In the genomic region with DNA sequence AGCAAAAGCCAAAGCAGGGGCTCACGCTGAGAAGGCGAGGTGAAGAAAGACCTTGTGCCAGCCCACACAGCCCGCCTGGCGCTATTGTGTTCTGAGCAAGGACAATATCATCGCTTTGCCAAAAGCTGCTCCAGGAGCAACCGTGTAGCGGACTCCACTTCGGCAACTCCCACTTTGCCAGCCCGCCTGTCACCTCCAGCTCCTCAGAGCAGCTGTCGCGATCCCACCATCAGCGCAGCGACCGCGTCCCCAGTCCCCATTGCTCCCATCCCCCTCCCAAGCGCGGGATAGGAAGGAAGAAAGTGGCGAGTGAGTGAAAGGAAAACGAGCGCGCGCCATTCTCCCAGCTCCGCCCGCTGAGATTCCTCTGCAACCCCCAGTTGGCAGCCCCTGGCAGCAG, we compare ENCODE assay signal across 8 cellular contexts. TPM values are rescaled to one million over a fixed set of nuclear protein-coding genes. Genes with fewer than 3 reads are reported as not detected.
A peak's percentile ranks its signal among the peaks of the same experiment; 100 is the strongest.
DNase-seq lines count a peak whose midpoint lies in the region; ATAC-seq and TF ChIP-seq lines count a peak whose summit lies in the region.

No MANE protein-coding gene starts in this region.

- no peaks in the 10 kb centered on the region for H3K27me3 ChIP-seq in cardiac muscle cell
- no peaks in the 10 kb centered on the region for H3K27me3 ChIP-seq in osteoblast (ENCODE audit: insufficient read depth, low read length)

- H3K4me3 ChIP-seq in cardiac muscle cell (peak overlapping the region; percentile 57), osteoblast (ENCODE audit: insufficient read depth, low read length) (peak overlapping the region; percentile 74)

- CTCF ChIA-PET in activated naive CD4-positive, alpha-beta T cell treated with anti-CD3 and anti-CD28 coated beads, Interleukin-2, amount 10 ng/mL, durations not matched to agents 7 days and 5 days (lab: Charles Lee), result interaction anchor here (1.2 kb wide), 1 partner anchor 126 kb away, joined by 3 read pairs; no protein-coding TSS in a partner anchor

- peaks cover 25% of the 10 kb centered on the region for H3K36me3 Mint-ChIP-seq in activated naive CD4-positive, alpha-beta T cell treated with anti-CD3 and anti-CD28 coated beads, Interleukin-2, amount 10 ng/mL, durations not matched to agents 7 days and 5 days

- peaks cover 18% of the 10 kb centered on the region for H3K9me3 Mint-ChIP-seq in activated naive CD4-positive, alpha-beta T cell treated with anti-CD3 and anti-CD28 coated beads, Interleukin-2, amount 10 ng/mL, durations not matched to agents 7 days and 5 days

- H3K79me2 ChIP-seq in osteoblast (ENCODE audit: insufficient read depth, low read length), result no peaks in the 10 kb centered on the region

- H3K27me3 Mint-ChIP-seq in activated naive CD4-positive, alpha-beta T cell treated with anti-CD3 and anti-CD28 coated beads, Interleukin-2, amount 10 ng/mL, durations not matched to agents 7 days and 5 days, result no peaks in the 10 kb centered on the region

- ATAC-seq in GM18858 (IDR thresholded peaks at IDR 0.05; ENCODE audit: unreplicated experiment) (no peak), GM21526 (IDR thresholded peaks at IDR 0.05; ENCODE audit: low FRiP score, unreplicated experiment) (no peak)

- H3K9me3 ChIP-seq in cardiac muscle cell (ENCODE audit: low read depth) (no peaks in the 10 kb centered on the region), osteoblast (ENCODE audit: low read depth, low read length) (peaks cover 5% of the 10 kb centered on the region)

- peak overlapping the region; percentile 86 for H3K4me2 ChIP-seq in osteoblast (ENCODE audit: insufficient read depth, low read length)

- peaks cover 33% of the 10 kb centered on the region for H3K4me1 Mint-ChIP-seq in activated naive CD4-positive, alpha-beta T cell treated with anti-CD3 and anti-CD28 coated beads, Interleukin-2, amount 10 ng/mL, durations not matched to agents 7 days and 5 days

- H4K20me1 ChIP-seq in osteoblast (ENCODE audit: insufficient read depth, low read length), result no peaks in the 10 kb centered on the region

- DNase-seq in NCI-H524 (lab: John Stamatoyannopoulos, UW) (peak; percentile 55 to 79), NCI-H524 treated with DMSO at 0.1 percent for 48 hours (lab: John Stamatoyannopoulos, UW) (no peak), NCI-H2227 treated with DMSO at 0.1 percent for 48 hours (lab: John Stamatoyannopoulos, UW) (peak; percentile 77), cardiac muscle cell (ENCODE audit: low read depth in 1 of 2, low spot score in 1 of 2) (peak; percentile 14 to 54), osteoblast (ENCODE audit: insufficient read length, low spot score, missing footprints) (no peak)
- DNase-seq in activated naive CD4-positive, alpha-beta T cell treated with anti-CD3 and anti-CD28 coated beads, Interleukin-2, amount 10 ng/mL, durations not matched to agents 7 days and 5 days, result peak; percentile 42

- no peak for TF ChIP-seq CTCF in cardiac muscle cell (IDR thresholded peaks at IDR 0.05; ENCODE audit: low read depth, low read length)
- no peak for TF ChIP-seq CTCF in osteoblast (IDR thresholded peaks at IDR 0.05; ENCODE audit: extremely low read depth, low read depth, low read length)

- H3K27ac Mint-ChIP-seq in activated naive CD4-positive, alpha-beta T cell treated with anti-CD3 and anti-CD28 coated beads, Interleukin-2, amount 10 ng/mL, durations not matched to agents 7 days and 5 days, result peak overlapping the region; percentile 85

- peak overlapping the region; percentile 88 for H3K4me3 Mint-ChIP-seq in activated naive CD4-positive, alpha-beta T cell treated with anti-CD3 and anti-CD28 coated beads, Interleukin-2, amount 10 ng/mL, durations not matched to agents 7 days and 5 days

- H3K27ac ChIP-seq in cardiac muscle cell (no peak overlapping the region), osteoblast (ENCODE audit: low read depth, low read length) (no peak overlapping the region)

- peak overlapping the region; percentile 92 for H2AFZ ChIP-seq in osteoblast (ENCODE audit: low read length)

- H3K36me3 ChIP-seq in cardiac muscle cell (no peaks in the 10 kb centered on the region), osteoblast (ENCODE audit: insufficient read depth, low read length) (no peaks in the 10 kb centered on the region)

- H3K4me1 ChIP-seq in cardiac muscle cell (ENCODE audit: low read depth) (no peaks in the 10 kb centered on the region), osteoblast (ENCODE audit: insufficient read depth, low read length) (no peaks in the 10 kb centered on the region)

RNA-seq across cellular contexts. Expression of a gene that starts 0.8 kb away (rescaled TPM):
- total RNA-seq in cardiac muscle cell, result 48.2 and 48.3 TPM in 2 replicates
- polyA plus RNA-seq in cardiac muscle cell, result 53.8 and 55.4 TPM in 2 replicates
- total RNA-seq in osteoblast, result 8.0 and 11.6 TPM in 2 replicates

RNA-seq across cellular contexts. Expression of a gene that starts 59.1 kb away (rescaled TPM):
- 2.6 and 5.6 TPM in 2 replicates for total RNA-seq in cardiac muscle cell
- polyA plus RNA-seq in cardiac muscle cell, result 2.9 and 3.6 TPM in 2 replicates
- 1.1 and 1.8 TPM in 2 replicates for total RNA-seq in osteoblast

Comparison
In these comparisons a context has a peak if more than half of its experiments do, and no peak if none do; other contexts are left out.
1. DNase-seq: peak in NCI-H524 (2 of 2), NCI-H2227 treated with DMSO at 0.1 percent for 48 hours (single experiment), activated naive CD4-positive, alpha-beta T cell treated with anti-CD3 and anti-CD28 coated beads, Interleukin-2, amount 10 ng/mL, durations not matched to agents 7 days and 5 days (single experiment) and cardiac muscle cell (2 of 2); none in NCI-H524 treated with DMSO at 0.1 percent for 48 hours (single experiment) and osteoblast (single experiment).